ENCODE assay signal across 1 cellular context in genomic region chr1:21906173-21907078, GRCh38.
TF ChIP-seq lines count a peak whose summit lies in the region.

No MANE protein-coding gene starts in this region.

TF ChIP-seq in K562, 482 proteins besides CTCF, POLR2A, EP300 and RAD21 (continued from another document and continues in another):
- TF ChIP-seq THAP12 (CRISPR knock-in tag; IDR thresholded peaks at IDR 0.05), result no peak
- no peak for TF ChIP-seq ZNF780A (CRISPR knock-in tag; IDR thresholded peaks at IDR 0.05)
- TF ChIP-seq CREM (IDR thresholded peaks at IDR 0.05; ENCODE audit: low read depth), result peak; percentile 68
- no peak for TF ChIP-seq PRMT5 (CRISPR knock-in tag; IDR thresholded peaks at IDR 0.05)
- TF ChIP-seq MTA2 (IDR thresholded peaks at IDR 0.05; ENCODE audit: low read depth), result peak; percentile 62
- TF ChIP-seq ZNF75A (CRISPR knock-in tag; IDR thresholded peaks at IDR 0.05), result peak; percentile 13; the same call in 1 of the 2 replicates
- TF ChIP-seq IRF2 (CRISPR knock-in tag; IDR thresholded peaks at IDR 0.05), result no peak
- TF ChIP-seq, protein P1, sequence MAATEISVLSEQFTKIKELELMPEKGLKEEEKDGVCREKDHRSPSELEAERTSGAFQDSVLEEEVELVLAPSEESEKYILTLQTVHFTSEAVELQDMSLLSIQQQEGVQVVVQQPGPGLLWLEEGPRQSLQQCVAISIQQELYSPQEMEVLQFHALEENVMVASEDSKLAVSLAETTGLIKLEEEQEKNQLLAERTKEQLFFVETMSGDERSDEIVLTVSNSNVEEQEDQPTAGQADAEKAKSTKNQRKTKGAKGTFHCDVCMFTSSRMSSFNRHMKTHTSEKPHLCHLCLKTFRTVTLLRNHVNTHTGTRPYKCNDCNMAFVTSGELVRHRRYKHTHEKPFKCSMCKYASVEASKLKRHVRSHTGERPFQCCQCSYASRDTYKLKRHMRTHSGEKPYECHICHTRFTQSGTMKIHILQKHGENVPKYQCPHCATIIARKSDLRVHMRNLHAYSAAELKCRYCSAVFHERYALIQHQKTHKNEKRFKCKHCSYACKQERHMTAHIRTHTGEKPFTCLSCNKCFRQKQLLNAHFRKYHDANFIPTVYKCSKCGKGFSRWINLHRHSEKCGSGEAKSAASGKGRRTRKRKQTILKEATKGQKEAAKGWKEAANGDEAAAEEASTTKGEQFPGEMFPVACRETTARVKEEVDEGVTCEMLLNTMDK (IDR thresholded peaks at IDR 0.05; ENCODE audit: borderline replicate concordance, insufficient read depth, low read depth, low read length, poor library complexity, severe bottlenecking), result no peak
- TF ChIP-seq ZFP36 (IDR thresholded peaks at IDR 0.05; ENCODE audit: low read depth, low read length, partially characterized antibody), result no peak
- no peak for TF ChIP-seq CCAR2 (IDR thresholded peaks at IDR 0.05; ENCODE audit: low read depth, low read length)
- TF ChIP-seq PML (IDR thresholded peaks at IDR 0.05; ENCODE audit: low read length), result peak; percentile 83
- TF ChIP-seq EWSR1 (IDR thresholded peaks at IDR 0.05; ENCODE audit: borderline replicate concordance, low read depth, partially characterized antibody), result no peak
- TF ChIP-seq, protein P2, sequence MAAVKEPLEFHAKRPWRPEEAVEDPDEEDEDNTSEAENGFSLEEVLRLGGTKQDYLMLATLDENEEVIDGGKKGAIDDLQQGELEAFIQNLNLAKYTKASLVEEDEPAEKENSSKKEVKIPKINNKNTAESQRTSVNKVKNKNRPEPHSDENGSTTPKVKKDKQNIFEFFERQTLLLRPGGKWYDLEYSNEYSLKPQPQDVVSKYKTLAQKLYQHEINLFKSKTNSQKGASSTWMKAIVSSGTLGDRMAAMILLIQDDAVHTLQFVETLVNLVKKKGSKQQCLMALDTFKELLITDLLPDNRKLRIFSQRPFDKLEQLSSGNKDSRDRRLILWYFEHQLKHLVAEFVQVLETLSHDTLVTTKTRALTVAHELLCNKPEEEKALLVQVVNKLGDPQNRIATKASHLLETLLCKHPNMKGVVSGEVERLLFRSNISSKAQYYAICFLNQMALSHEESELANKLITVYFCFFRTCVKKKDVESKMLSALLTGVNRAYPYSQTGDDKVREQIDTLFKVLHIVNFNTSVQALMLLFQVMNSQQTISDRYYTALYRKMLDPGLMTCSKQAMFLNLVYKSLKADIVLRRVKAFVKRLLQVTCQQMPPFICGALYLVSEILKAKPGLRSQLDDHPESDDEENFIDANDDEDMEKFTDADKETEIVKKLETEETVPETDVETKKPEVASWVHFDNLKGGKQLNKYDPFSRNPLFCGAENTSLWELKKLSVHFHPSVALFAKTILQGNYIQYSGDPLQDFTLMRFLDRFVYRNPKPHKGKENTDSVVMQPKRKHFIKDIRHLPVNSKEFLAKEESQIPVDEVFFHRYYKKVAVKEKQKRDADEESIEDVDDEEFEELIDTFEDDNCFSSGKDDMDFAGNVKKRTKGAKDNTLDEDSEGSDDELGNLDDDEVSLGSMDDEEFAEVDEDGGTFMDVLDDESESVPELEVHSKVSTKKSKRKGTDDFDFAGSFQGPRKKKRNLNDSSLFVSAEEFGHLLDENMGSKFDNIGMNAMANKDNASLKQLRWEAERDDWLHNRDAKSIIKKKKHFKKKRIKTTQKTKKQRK (IDR thresholded peaks at IDR 0.05; ENCODE audit: borderline replicate concordance, low read depth, low read length), result no peak
- no peak for TF ChIP-seq RBM25 (IDR thresholded peaks at IDR 0.05; ENCODE audit: low read depth, low read length, severe bottlenecking)
- TF ChIP-seq HLTF (IDR thresholded peaks at IDR 0.05), result no peak
- no peak for TF ChIP-seq ZNF830 (CRISPR knock-in tag; IDR thresholded peaks at IDR 0.05)
- TF ChIP-seq HNRNPK (IDR thresholded peaks at IDR 0.05; ENCODE audit: low read depth, low read length, poor library complexity, severe bottlenecking), result no peak
- TF ChIP-seq MAFF (IDR thresholded peaks at IDR 0.05; ENCODE audit: low read length), result no peak
- no peak for TF ChIP-seq FOXA3 (CRISPR knock-in tag; conservative IDR thresholded peaks at IDR 0.05 in 1 of 2, IDR thresholded peaks at IDR 0.05 in 1 of 2)
- TF ChIP-seq RBFOX2 (IDR thresholded peaks at IDR 0.05; ENCODE audit: low read depth, low read length), result no peak
- no peak for TF ChIP-seq MED1 (CRISPR knock-in tag; IDR thresholded peaks at IDR 0.05; ENCODE audit: borderline replicate concordance)
- peak; percentile 78 for TF ChIP-seq ZNF766 (CRISPR knock-in tag; conservative IDR thresholded peaks at IDR 0.05)
- no peak for TF ChIP-seq RBM14 (IDR thresholded peaks at IDR 0.05; ENCODE audit: borderline replicate concordance, insufficient read depth, low read depth, low read length)
- no peak for TF ChIP-seq ZNF398 (CRISPR knock-in tag; IDR thresholded peaks at IDR 0.05)
- TF ChIP-seq RNF2 (IDR thresholded peaks at IDR 0.05), result peak; percentile 52; the same call in 1 of the 2 replicates
- TF ChIP-seq GABPB2 (CRISPR knock-in tag; conservative IDR thresholded peaks at IDR 0.05), result no peak
- no peak; the same call in 1 of the 2 replicates for TF ChIP-seq PYGO2 (tag; IDR thresholded peaks at IDR 0.05)
- peak; percentile 27; the same call in 1 of the 2 replicates for TF ChIP-seq MTA3 (IDR thresholded peaks at IDR 0.05; ENCODE audit: borderline replicate concordance)
- TF ChIP-seq, protein P3, sequence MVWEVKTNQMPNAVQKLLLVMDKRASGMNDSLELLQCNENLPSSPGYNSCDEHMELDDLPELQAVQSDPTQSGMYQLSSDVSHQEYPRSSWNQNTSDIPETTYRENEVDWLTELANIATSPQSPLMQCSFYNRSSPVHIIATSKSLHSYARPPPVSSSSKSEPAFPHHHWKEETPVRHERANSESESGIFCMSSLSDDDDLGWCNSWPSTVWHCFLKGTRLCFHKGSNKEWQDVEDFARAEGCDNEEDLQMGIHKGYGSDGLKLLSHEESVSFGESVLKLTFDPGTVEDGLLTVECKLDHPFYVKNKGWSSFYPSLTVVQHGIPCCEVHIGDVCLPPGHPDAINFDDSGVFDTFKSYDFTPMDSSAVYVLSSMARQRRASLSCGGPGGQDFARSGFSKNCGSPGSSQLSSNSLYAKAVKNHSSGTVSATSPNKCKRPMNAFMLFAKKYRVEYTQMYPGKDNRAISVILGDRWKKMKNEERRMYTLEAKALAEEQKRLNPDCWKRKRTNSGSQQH (CRISPR knock-in tag; IDR thresholded peaks at IDR 0.05), result no peak
- TF ChIP-seq ETS2 (tag; IDR thresholded peaks at IDR 0.05; ENCODE audit: borderline replicate concordance, poor library complexity, severe bottlenecking), result no peak
- TF ChIP-seq CC2D1A (IDR thresholded peaks at IDR 0.05), result 0 out of 2 replicates have a peak, but pooled peaks have one; percentile 27
- TF ChIP-seq XRCC3 (IDR thresholded peaks at IDR 0.05), result no peak
- 0 out of 2 replicates have a peak, but pooled peaks have one; percentile 13 for TF ChIP-seq ZNF707 (CRISPR knock-in tag; conservative IDR thresholded peaks at IDR 0.05)
- no peak for TF ChIP-seq ZBTB1 (CRISPR knock-in tag; IDR thresholded peaks at IDR 0.05; ENCODE audit: borderline replicate concordance, low read depth)
- TF ChIP-seq FUS (optimal IDR thresholded peaks at IDR 0.05; ENCODE audit: low read depth, low read length), result no peak
- TF ChIP-seq PPARD (CRISPR knock-in tag; IDR thresholded peaks at IDR 0.05), result no peak
- TF ChIP-seq ATF6 (CRISPR knock-in tag; IDR thresholded peaks at IDR 0.05), result 0 out of 2 replicates have a peak, but pooled peaks have one; percentile 14
- TF ChIP-seq ZNF444 (CRISPR knock-in tag; IDR thresholded peaks at IDR 0.05), result 0 out of 2 replicates have a peak, but pooled peaks have one; percentile 44
- no peak for TF ChIP-seq TAF7 (tag; IDR thresholded peaks at IDR 0.05)
- no peak for TF ChIP-seq PURB (CRISPR knock-in tag; IDR thresholded peaks at IDR 0.05; ENCODE audit: low read depth)
- TF ChIP-seq SIRT6 (IDR thresholded peaks at IDR 0.05; ENCODE audit: low read depth, low read length), result no peak
- no peak for TF ChIP-seq ZNF212 (CRISPR knock-in tag; IDR thresholded peaks at IDR 0.05)
- TF ChIP-seq SIN3B (IDR thresholded peaks at IDR 0.05; ENCODE audit: low read depth), result no peak
- TF ChIP-seq MNT (conservative IDR thresholded peaks at IDR 0.05), result peak; percentile 41 to 78
- TF ChIP-seq MCM7 (IDR thresholded peaks at IDR 0.05), result no peak
- TF ChIP-seq, protein P4, sequence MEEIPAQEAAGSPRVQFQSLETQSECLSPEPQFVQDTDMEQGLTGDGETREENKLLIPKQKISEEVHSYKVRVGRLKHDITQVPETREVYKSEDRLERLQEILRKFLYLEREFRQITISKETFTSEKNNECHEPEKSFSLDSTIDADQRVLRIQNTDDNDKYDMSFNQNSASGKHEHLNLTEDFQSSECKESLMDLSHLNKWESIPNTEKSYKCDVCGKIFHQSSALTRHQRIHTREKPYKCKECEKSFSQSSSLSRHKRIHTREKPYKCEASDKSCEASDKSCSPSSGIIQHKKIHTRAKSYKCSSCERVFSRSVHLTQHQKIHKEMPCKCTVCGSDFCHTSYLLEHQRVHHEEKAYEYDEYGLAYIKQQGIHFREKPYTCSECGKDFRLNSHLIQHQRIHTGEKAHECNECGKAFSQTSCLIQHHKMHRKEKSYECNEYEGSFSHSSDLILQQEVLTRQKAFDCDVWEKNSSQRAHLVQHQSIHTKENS (CRISPR knock-in tag; IDR thresholded peaks at IDR 0.05), result no peak
- TF ChIP-seq, protein P5, sequence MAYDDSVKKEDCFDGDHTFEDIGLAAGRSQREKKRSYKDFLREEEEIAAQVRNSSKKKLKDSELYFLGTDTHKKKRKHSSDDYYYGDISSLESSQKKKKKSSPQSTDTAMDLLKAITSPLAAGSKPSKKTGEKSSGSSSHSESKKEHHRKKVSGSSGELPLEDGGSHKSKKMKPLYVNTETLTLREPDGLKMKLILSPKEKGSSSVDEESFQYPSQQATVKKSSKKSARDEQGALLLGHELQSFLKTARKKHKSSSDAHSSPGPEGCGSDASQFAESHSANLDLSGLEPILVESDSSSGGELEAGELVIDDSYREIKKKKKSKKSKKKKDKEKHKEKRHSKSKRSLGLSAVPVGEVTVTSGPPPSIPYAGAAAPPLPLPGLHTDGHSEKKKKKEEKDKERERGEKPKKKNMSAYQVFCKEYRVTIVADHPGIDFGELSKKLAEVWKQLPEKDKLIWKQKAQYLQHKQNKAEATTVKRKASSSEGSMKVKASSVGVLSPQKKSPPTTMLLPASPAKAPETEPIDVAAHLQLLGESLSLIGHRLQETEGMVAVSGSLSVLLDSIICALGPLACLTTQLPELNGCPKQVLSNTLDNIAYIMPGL (CRISPR knock-in tag; IDR thresholded peaks at IDR 0.05), result 0 out of 2 replicates have a peak, but pooled peaks have one; percentile 41
- TF ChIP-seq ZNF239 (CRISPR knock-in tag; IDR thresholded peaks at IDR 0.05), result peak; percentile 5; the same call in 1 of the 2 replicates
- peak; percentile 66; the same call in 1 of the 2 replicates for TF ChIP-seq RAD51 (IDR thresholded peaks at IDR 0.05; ENCODE audit: borderline replicate concordance, low read depth)
- TF ChIP-seq FOXM1 (IDR thresholded peaks at IDR 0.05; ENCODE audit: low read depth), result peak; percentile 71
- no peak for TF ChIP-seq FOXM1 (CRISPR knock-in tag; IDR thresholded peaks at IDR 0.05; ENCODE audit: low read depth)
